8 cellular contexts compared by ENCODE assay signal in genomic region chr5:31531543-31531887, GRCh38. TPM values are rescaled to one million over a fixed set of nuclear protein-coding genes. Genes with fewer than 3 reads are reported as not detected.
A peak's percentile ranks its signal among the peaks of the same experiment; 100 is the strongest.
DNase-seq lines count a peak whose midpoint lies in the region; ATAC-seq and TF ChIP-seq lines count a peak whose summit lies in the region.

No MANE protein-coding gene starts in this region.

- peak overlapping the region; percentile 92 for H3K27ac Mint-ChIP-seq in CD8-positive, alpha-beta T cell
- H3K27ac Mint-ChIP-seq in central memory CD8-positive, alpha-beta T cell (ENCODE audit: low read depth): peak overlapping the region; percentile 96
- peak overlapping the region; percentile 89 for H3K27ac Mint-ChIP-seq in stimulated activated memory B cell treated with anti-CD40 and anti-IgM and Interleukin-4, amounts not matched to agents 10 μg/mL and 1 μg/mL and 100 μg/mL, for 72 hours

- H3K36me3 ChIP-seq in CD8-positive, alpha-beta T cell (ENCODE audit: insufficient read depth, low read length): peaks cover 25% of the 10 kb centered on the region
- peaks cover 0 to 49% of the 10 kb centered on the region in 2 donors for H3K36me3 ChIP-seq in left lung

- intact Hi-C loops in CD8-positive, alpha-beta T cell (cut with DNase I, micrococcal nuclease): loop anchor here (2.0 to 5.0 kb wide), 5 partner anchors 641 to 1911 kb away; partner anchors contain the start of genes TARS1 (in 2 of the 2), GOLPH3 (in 1 of the 2), MTMR12 (in 1 of the 2) and SUB1 (in 1 of the 2)
- intact Hi-C loops in left lung (cut with DNase I) (no loop called here), posterior vena cava (cut with DNase I) (no loop called here)

- CTCF ChIA-PET in CD8-positive, alpha-beta T cell (lab: Charles Lee): interaction anchor here (1.3 to 1.6 kb wide), 2 partner anchors 10 to 545 kb away, joined by 3 read pairs; no protein-coding TSS in a partner anchor

- POLR2A ChIA-PET in CD8-positive, alpha-beta T cell (lab: Charles Lee): interaction anchor here (1.0 kb wide), 2 partner anchors 12 kb away, joined by 3 to 5 read pairs; no protein-coding TSS in a partner anchor

- no peaks in the 10 kb centered on the region for H3K9me3 Mint-ChIP-seq in CD8-positive, alpha-beta T cell
- H3K9me3 Mint-ChIP-seq in central memory CD8-positive, alpha-beta T cell: no peaks in the 10 kb centered on the region
- H3K9me3 Mint-ChIP-seq in stimulated activated memory B cell treated with anti-CD40 and anti-IgM and Interleukin-4, amounts not matched to agents 10 μg/mL and 1 μg/mL and 100 μg/mL, for 72 hours: no peaks in the 10 kb centered on the region

- H3K4me1 Mint-ChIP-seq in CD8-positive, alpha-beta T cell (ENCODE audit: low read depth): peaks cover 59% of the 10 kb centered on the region
- H3K4me1 Mint-ChIP-seq in central memory CD8-positive, alpha-beta T cell: peaks cover 59% of the 10 kb centered on the region
- H3K4me1 Mint-ChIP-seq in stimulated activated memory B cell treated with anti-CD40 and anti-IgM and Interleukin-4, amounts not matched to agents 10 μg/mL and 1 μg/mL and 100 μg/mL, for 72 hours: peaks cover 50% of the 10 kb centered on the region

- H3K36me3 Mint-ChIP-seq in CD8-positive, alpha-beta T cell: peaks cover 69% of the 10 kb centered on the region
- H3K36me3 Mint-ChIP-seq in central memory CD8-positive, alpha-beta T cell (ENCODE audit: insufficient read depth): peaks cover 54% of the 10 kb centered on the region
- peaks cover 38% of the 10 kb centered on the region for H3K36me3 Mint-ChIP-seq in stimulated activated memory B cell treated with anti-CD40 and anti-IgM and Interleukin-4, amounts not matched to agents 10 μg/mL and 1 μg/mL and 100 μg/mL, for 72 hours

- H3K27me3 ChIP-seq in CD8-positive, alpha-beta T cell (ENCODE audit: insufficient read depth, low read length): no peaks in the 10 kb centered on the region
- no peaks in the 10 kb centered on the region for H3K27me3 ChIP-seq in left lung

- peak in 3 of 7 experiments; percentile 8 to 41 (median 18) for DNase-seq in CD8-positive, alpha-beta T cell
- peak; percentile 52 to 66 for DNase-seq in SHP77 (lab: John Stamatoyannopoulos, UW)
- no peak for DNase-seq in central memory CD8-positive, alpha-beta T cell (ENCODE audit: low spot score in 2 of 2)
- DNase-seq in left lung: peak in 1 of 2 donors; percentile 83
- no peak for DNase-seq in posterior vena cava (ENCODE audit: low spot score)

- H3K27me3 Mint-ChIP-seq in CD8-positive, alpha-beta T cell (ENCODE audit: low read depth): no peaks in the 10 kb centered on the region
- no peaks in the 10 kb centered on the region for H3K27me3 Mint-ChIP-seq in central memory CD8-positive, alpha-beta T cell
- H3K27me3 Mint-ChIP-seq in stimulated activated memory B cell treated with anti-CD40 and anti-IgM and Interleukin-4, amounts not matched to agents 10 μg/mL and 1 μg/mL and 100 μg/mL, for 72 hours: no peaks in the 10 kb centered on the region

- peak overlapping the region; percentile 99 for H3K4me3 Mint-ChIP-seq in CD8-positive, alpha-beta T cell
- H3K4me3 Mint-ChIP-seq in central memory CD8-positive, alpha-beta T cell: peak overlapping the region; percentile 98
- peak overlapping the region; percentile 85 for H3K4me3 Mint-ChIP-seq in stimulated activated memory B cell treated with anti-CD40 and anti-IgM and Interleukin-4, amounts not matched to agents 10 μg/mL and 1 μg/mL and 100 μg/mL, for 72 hours

- peak; percentile 30 for ATAC-seq in CD8-positive, alpha-beta T cell
- peak; percentile 35 for ATAC-seq in GM19324 (IDR thresholded peaks at IDR 0.05; ENCODE audit: low FRiP score, unreplicated experiment)
- ATAC-seq in HG03175 (IDR thresholded peaks at IDR 0.05; ENCODE audit: unreplicated experiment): peak; percentile 53
- ATAC-seq in central memory CD8-positive, alpha-beta T cell (replicated peaks; ENCODE audit: extremely low read depth, poor library complexity, severe bottlenecking): peak; percentile 41
- ATAC-seq in left lung: peak; percentile 57
- ATAC-seq in stimulated activated memory B cell treated with anti-CD40 and anti-IgM and Interleukin-4, amounts not matched to agents 10 μg/mL and 1 μg/mL and 100 μg/mL, for 72 hours: peak; percentile 76

- H3K4me3 ChIP-seq in CD8-positive, alpha-beta T cell (ENCODE audit: low read depth, low read length): peak overlapping the region; percentile 91
- H3K4me3 ChIP-seq in left lung: peak overlapping the region; percentile 78 to 85

- TF ChIP-seq CTCF in CD8-positive, alpha-beta T cell (IDR thresholded peaks at IDR 0.05): no peak
- TF ChIP-seq CTCF in left lung (IDR thresholded peaks at IDR 0.05): no peak

- H3K27ac ChIP-seq in CD8-positive, alpha-beta T cell (ENCODE audit: low read depth, low read length): peak overlapping the region; percentile 63
- H3K27ac ChIP-seq in left lung: peak overlapping the region; percentile 78 to 81

- H3K4me1 ChIP-seq in CD8-positive, alpha-beta T cell (ENCODE audit: insufficient read depth, low read length): peaks cover 34% of the 10 kb centered on the region
- H3K4me1 ChIP-seq in left lung: peaks cover 12 to 45% of the 10 kb centered on the region in 2 donors

- H3K9me3 ChIP-seq in CD8-positive, alpha-beta T cell (ENCODE audit: low read length): no peaks in the 10 kb centered on the region
- no peaks in the 10 kb centered on the region for H3K9me3 ChIP-seq in left lung

RNA-seq across cellular contexts. Expression of gene DROSHA, which starts 0.4 kb away (rescaled TPM):
- total RNA-seq in CD8-positive, alpha-beta T cell: 10 to 100 TPM; 18.6 to 21.6 TPM
- total RNA-seq in left lung (10 to 100 TPM; 46.6 to 48.2 TPM), posterior vena cava (10 to 100 TPM; 36.9 to 39.3 TPM)

RNA-seq across cellular contexts. Expression of gene C5orf22, which starts 0.6 kb away (rescaled TPM):
- 10 to 100 TPM; 11.4 to 14.2 TPM for total RNA-seq in CD8-positive, alpha-beta T cell
- total RNA-seq in left lung (10 to 100 TPM; 21.3 to 25.4 TPM), posterior vena cava (10 to 100 TPM; 20.3 to 21.3 TPM)

Comparison
In these comparisons a context has a peak if more than half of its experiments do, and no peak if none do; other contexts are left out.
1. DNase-seq: peak in SHP77 (2 of 2); none in central memory CD8-positive, alpha-beta T cell (0 of 2) and posterior vena cava (single experiment).
2. intact Hi-C loops: an anchor here in CD8-positive, alpha-beta T cell (2.0 to 5.0 kb wide); none called in left lung and posterior vena cava.
3. Peak in every context shown above with its lines, with median percentiles within 50 percentile points of each other: ATAC-seq, H3K27ac Mint-ChIP-seq and H3K4me3 Mint-ChIP-seq.